16 cellular contexts compared by ENCODE assay signal in the genomic region with DNA sequence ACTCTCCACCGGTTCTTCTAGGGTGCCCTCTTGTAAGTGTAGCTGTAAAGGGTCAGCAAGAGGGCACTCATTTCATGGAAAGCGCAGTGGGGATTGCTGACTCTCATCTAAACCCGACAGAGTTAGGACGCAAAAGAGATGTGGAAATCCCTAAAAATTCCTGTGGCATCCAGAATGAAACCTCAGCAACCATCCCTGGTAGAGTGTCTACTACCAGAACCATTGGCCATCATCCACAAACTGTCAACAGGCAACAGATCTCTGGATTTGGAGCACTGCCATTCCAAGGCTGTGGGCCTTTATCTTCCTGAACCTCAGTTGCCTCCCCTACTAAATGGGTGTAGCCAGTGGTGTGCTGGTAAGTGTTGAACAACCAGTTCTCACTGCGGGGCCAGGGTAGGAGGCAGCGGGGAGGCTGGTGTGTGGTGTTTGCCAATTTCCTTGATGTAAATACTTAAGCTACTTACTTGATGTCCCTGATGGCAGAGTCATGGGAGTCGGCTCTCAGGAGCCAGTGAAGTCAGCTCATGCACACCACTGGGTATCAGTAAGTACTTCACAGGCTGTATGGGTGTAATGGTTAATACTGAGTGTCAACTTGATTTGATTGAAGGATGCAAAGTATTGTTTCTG.
"Had no signal": no experiment of that assay in that cellular context is flagged by ENCODE, and none has a peak within 500 bp of the region (broad histone marks: within the 10 kb centered on the region; RNA-seq: fewer than 3 reads in every experiment).

No MANE protein-coding gene starts in this region.

- H3K4me3 Mint-ChIP-seq: activated naive CD8-positive, alpha-beta T cell treated with anti-CD3 and anti-CD28 coated beads, Interleukin-2, amount 10 ng/mL, durations not matched to agents 7 days and 5 days; stimulated activated naive CD8-positive, alpha-beta T cell treated with anti-CD3 and anti-CD28 coated beads, Interleukin-15, amount 100 ng/mL, for 72 hours had no signal

- H3K9me3 Mint-ChIP-seq: activated naive CD8-positive, alpha-beta T cell treated with anti-CD3 and anti-CD28 coated beads, Interleukin-2, amount 10 ng/mL, durations not matched to agents 7 days and 5 days; stimulated activated naive CD8-positive, alpha-beta T cell treated with anti-CD3 and anti-CD28 coated beads, Interleukin-15, amount 100 ng/mL, for 72 hours had no signal

- H3K27ac Mint-ChIP-seq: activated naive CD8-positive, alpha-beta T cell treated with anti-CD3 and anti-CD28 coated beads, Interleukin-2, amount 10 ng/mL, durations not matched to agents 7 days and 5 days had no signal

- H3K36me3 Mint-ChIP-seq: activated naive CD8-positive, alpha-beta T cell treated with anti-CD3 and anti-CD28 coated beads, Interleukin-2, amount 10 ng/mL, durations not matched to agents 7 days and 5 days had no signal

- H3K4me1 ChIP-seq: breast epithelium, psoas muscle, right lobe of liver, testis, upper lobe of right lung had no signal

- H3K4me1 Mint-ChIP-seq: activated naive CD8-positive, alpha-beta T cell treated with anti-CD3 and anti-CD28 coated beads, Interleukin-2, amount 10 ng/mL, durations not matched to agents 7 days and 5 days had no signal

- H3K27me3 Mint-ChIP-seq: activated naive CD8-positive, alpha-beta T cell treated with anti-CD3 and anti-CD28 coated beads, Interleukin-2, amount 10 ng/mL, durations not matched to agents 7 days and 5 days; stimulated activated naive CD8-positive, alpha-beta T cell treated with anti-CD3 and anti-CD28 coated beads, Interleukin-15, amount 100 ng/mL, for 72 hours had no signal

- H3K27ac ChIP-seq: breast epithelium, psoas muscle, right lobe of liver, testis, upper lobe of right lung had no signal

- H3K4me3 ChIP-seq: breast epithelium, psoas muscle, right lobe of liver, testis, upper lobe of right lung had no signal

- ATAC-seq: activated CD4-positive, CD25-positive, alpha-beta regulatory T cell treated with anti-CD3 and anti-CD28 coated beads, Interleukin-2, amount 50 U/mL, for 24 hours; left ventricle myocardium superior; psoas muscle; right lobe of liver; stimulated activated naive CD8-positive, alpha-beta T cell treated with anti-CD3 and anti-CD28 coated beads, Interleukin-15, amount 100 ng/mL, for 72 hours; upper lobe of right lung had no signal

- H3K27me3 ChIP-seq: breast epithelium, right lobe of liver, testis, upper lobe of right lung had no signal

- DNase-seq: activated CD4-positive, alpha-beta T cell treated with anti-CD3 and anti-CD28 coated beads, Interleukin-2, amount 50 U/mL, for 1 hour; activated CD8-positive, alpha-beta memory T cell treated with anti-CD3 and anti-CD28 coated beads for 24 hours; activated naive CD8-positive, alpha-beta T cell treated with anti-CD3 and anti-CD28 coated beads, Interleukin-2, amount 10 ng/mL, durations not matched to agents 7 days and 5 days; cerebellar nuclear complex; foreskin fibroblast; glutamatergic neuron; hypothalamus; left ventricle myocardium superior; mesenchymal stem cell; psoas muscle; right lobe of liver; stimulated activated naive CD8-positive, alpha-beta T cell treated with anti-CD3 and anti-CD28 coated beads, Interleukin-15, amount 100 ng/mL, for 72 hours; testis; upper lobe of right lung had no signal

- H3K9me3 ChIP-seq: breast epithelium, psoas muscle, right lobe of liver, testis, upper lobe of right lung had no signal

- H3K36me3 ChIP-seq: breast epithelium, right lobe of liver, upper lobe of right lung had no signal
